ENCODE assay signal across 8 cellular contexts in genomic region chr14:69580009-69580577, GRCh38. TPM values are rescaled to one million over a fixed set of nuclear protein-coding genes. Genes with fewer than 3 reads are reported as not detected.
DNase-seq lines count a peak whose midpoint lies in the region; ATAC-seq and TF ChIP-seq lines count a peak whose summit lies in the region.

No MANE protein-coding gene starts in this region.

- no peaks in the 10 kb centered on the region for H3K4me1 ChIP-seq in right lobe of liver

- 29% methylated on average over 4 of the region's 7 CpGs for WGBS in right lobe of liver (ENCODE audit: insufficient coverage, low coverage, low lambda C conversion rate, missing lambda C conversion rate)

- peak; percentile 24 for DNase-seq in ACHN
- DNase-seq in NCI-H524 treated with DMSO at 0.1 percent for 48 hours (lab: John Stamatoyannopoulos, UW): peak; percentile 81
- DNase-seq in brain microvascular endothelial cell: peak; percentile 78
- peak in 2 of 3 donors; percentile 41 to 82 for DNase-seq in right lobe of liver
- DNase-seq in NCI-H2107 treated with DMSO at 0.1 percent for 48 hours (lab: John Stamatoyannopoulos, UW; ENCODE audit: unreplicated experiment): no peak
- DNase-seq in activated CD8-positive, alpha-beta memory T cell treated with anti-CD3 and anti-CD28 coated beads for 24 hours: no peak

- no peaks in the 10 kb centered on the region for H3K9me3 ChIP-seq in right lobe of liver

- in situ Hi-C loops in ACHN (cut with HindIII; ENCODE audit: low pct_ligation_motif_present, low pct_unique_long_range_greater_than_20kb, low sequenced_read_pairs) (no loop called here), brain microvascular endothelial cell (cut with HindIII; ENCODE audit: low pct_ligation_motif_present, low sequenced_read_pairs) (no loop called here)

- H3K27ac ChIP-seq in brain microvascular endothelial cell (no peak overlapping the region), right lobe of liver (peak overlapping the region in 2 of 3 donors; percentile 38 to 73)

- TF ChIP-seq CTCF in GM12874 (IDR thresholded peaks at IDR 0.05; ENCODE audit: insufficient read depth, low read depth, low read length) (peak; percentile 63), brain microvascular endothelial cell (IDR thresholded peaks at IDR 0.05; ENCODE audit: low read depth, low read length, missing control alignments) (peak; percentile 81), right lobe of liver (IDR thresholded peaks at IDR 0.05) (peak; percentile 44 to 56 (median 52))

- no peaks in the 10 kb centered on the region for H3K36me3 ChIP-seq in brain microvascular endothelial cell (replicated peaks)
- H3K36me3 ChIP-seq in right lobe of liver: no peaks in the 10 kb centered on the region

- ATAC-seq in right lobe of liver (peak; percentile 91 to 97 (median 94)), HG02588 (IDR thresholded peaks at IDR 0.05; ENCODE audit: unreplicated experiment) (no peak)

- H3K4me3 ChIP-seq in brain microvascular endothelial cell (ENCODE audit: low read depth, low read length): no peak overlapping the region
- H3K4me3 ChIP-seq in right lobe of liver: no peak overlapping the region

- TF ChIP-seq POLR2A in right lobe of liver (IDR thresholded peaks at IDR 0.05): no peak

- peaks cover 5% of the 10 kb centered on the region for H3K27me3 ChIP-seq in brain microvascular endothelial cell (replicated peaks)
- H3K27me3 ChIP-seq in right lobe of liver: no peaks in the 10 kb centered on the region

- intact Hi-C loops in right lobe of liver (cut with DNase I): loop anchor here in 1 of 2 donors (10.0 kb wide), 1 partner anchor 145 kb away; no protein-coding TSS in a partner anchor

RNA-seq across cellular contexts. Expression of gene CCDC177, which starts 5.4 kb away (rescaled TPM):
- under 1 TPM in 3 of 6 experiments, not detected in 3; 0.06 to 0.11 (median 0.07) TPM for total RNA-seq in right lobe of liver

RNA-seq across cellular contexts. Expression of gene SUSD6, which starts 31.3 kb away (rescaled TPM):
- 10 to 100 TPM in 5 of 6 experiments, 1 to 10 TPM in 1; 9.6 to 17.4 (median 12.5) TPM for total RNA-seq in right lobe of liver

Comparison
In these comparisons a context has a peak if more than half of its experiments do, and no peak if none do; other contexts are left out.
1. DNase-seq: peak in ACHN (single experiment), NCI-H524 treated with DMSO at 0.1 percent for 48 hours (single experiment), brain microvascular endothelial cell (single experiment) and right lobe of liver (2 of 3); none in NCI-H2107 treated with DMSO at 0.1 percent for 48 hours (single experiment) and activated CD8-positive, alpha-beta memory T cell treated with anti-CD3 and anti-CD28 coated beads for 24 hours (single experiment).
2. Peak in every context shown above with its lines, with median percentiles within 50 percentile points of each other: CTCF ChIP-seq.